ENCODE assay signal across 1 cellular context in the genomic region with DNA sequence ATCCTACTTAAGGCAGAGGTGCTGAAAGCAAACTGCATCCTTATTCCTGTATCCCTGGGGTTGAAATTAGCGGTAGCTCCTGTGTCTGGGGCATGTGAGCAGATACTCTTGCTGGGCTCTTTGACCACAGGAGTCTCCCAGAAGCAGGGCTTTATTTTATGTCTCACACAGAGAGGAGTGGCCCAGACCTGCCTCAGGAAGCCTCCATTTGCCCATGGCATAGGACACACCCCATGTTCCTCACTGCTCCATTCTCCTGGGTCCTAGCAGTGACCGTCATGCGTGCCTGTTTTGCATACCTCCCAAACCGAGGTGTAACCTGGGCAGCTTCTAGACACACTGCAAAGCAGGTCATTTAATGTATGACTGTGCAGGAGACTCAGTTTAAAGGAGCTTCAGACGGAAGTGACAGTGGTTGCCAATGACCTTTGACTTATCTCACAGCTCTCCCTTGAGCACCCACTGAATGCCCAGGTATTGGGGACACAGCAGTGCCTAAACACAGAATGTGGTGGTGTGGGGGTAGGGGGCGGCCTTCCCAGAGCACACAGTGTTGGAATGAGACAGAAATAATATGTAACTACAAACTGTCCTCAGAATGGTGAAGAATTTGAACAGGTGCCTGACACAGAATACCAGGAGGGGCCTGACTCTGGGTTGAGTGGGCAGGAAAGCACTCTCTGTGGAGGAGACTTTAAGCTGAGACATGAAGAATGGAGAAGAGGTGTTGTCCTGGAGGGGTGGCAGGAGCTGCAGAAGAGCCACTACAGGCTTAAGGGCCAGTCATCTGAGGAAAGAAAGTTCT.
TF ChIP-seq lines count a peak whose summit lies in the region.

No MANE protein-coding gene starts in this region.

TF ChIP-seq in GM23338, 12 proteins besides CTCF, POLR2A, EP300 and RAD21:
- TF ChIP-seq ZNF114 (CRISPR knock-in tag; IDR thresholded peaks at IDR 0.05) (no peak), NANOG (IDR thresholded peaks at IDR 0.05; ENCODE audit: borderline replicate concordance) (no peak), ZNF331 (CRISPR knock-in tag; IDR thresholded peaks at IDR 0.05; ENCODE audit: low read depth) (no peak), JUNB (IDR thresholded peaks at IDR 0.05; ENCODE audit: unreplicated experiment) (no peak), CREB1 (CRISPR knock-in tag; IDR thresholded peaks at IDR 0.05; ENCODE audit: low read depth) (no peak), EZH2phosphoT487 (IDR thresholded peaks at IDR 0.05; ENCODE audit: unreplicated experiment) (no peak), EZH2 (IDR thresholded peaks at IDR 0.05; ENCODE audit: low read depth, unreplicated experiment) (no peak), STAT1 (IDR thresholded peaks at IDR 0.05; ENCODE audit: unreplicated experiment) (no peak), ETS1 (IDR thresholded peaks at IDR 0.05) (no peak), POLR2AphosphoS5 (IDR thresholded peaks at IDR 0.05; ENCODE audit: low read depth) (no peak)
- TF ChIP-seq, protein P1, sequence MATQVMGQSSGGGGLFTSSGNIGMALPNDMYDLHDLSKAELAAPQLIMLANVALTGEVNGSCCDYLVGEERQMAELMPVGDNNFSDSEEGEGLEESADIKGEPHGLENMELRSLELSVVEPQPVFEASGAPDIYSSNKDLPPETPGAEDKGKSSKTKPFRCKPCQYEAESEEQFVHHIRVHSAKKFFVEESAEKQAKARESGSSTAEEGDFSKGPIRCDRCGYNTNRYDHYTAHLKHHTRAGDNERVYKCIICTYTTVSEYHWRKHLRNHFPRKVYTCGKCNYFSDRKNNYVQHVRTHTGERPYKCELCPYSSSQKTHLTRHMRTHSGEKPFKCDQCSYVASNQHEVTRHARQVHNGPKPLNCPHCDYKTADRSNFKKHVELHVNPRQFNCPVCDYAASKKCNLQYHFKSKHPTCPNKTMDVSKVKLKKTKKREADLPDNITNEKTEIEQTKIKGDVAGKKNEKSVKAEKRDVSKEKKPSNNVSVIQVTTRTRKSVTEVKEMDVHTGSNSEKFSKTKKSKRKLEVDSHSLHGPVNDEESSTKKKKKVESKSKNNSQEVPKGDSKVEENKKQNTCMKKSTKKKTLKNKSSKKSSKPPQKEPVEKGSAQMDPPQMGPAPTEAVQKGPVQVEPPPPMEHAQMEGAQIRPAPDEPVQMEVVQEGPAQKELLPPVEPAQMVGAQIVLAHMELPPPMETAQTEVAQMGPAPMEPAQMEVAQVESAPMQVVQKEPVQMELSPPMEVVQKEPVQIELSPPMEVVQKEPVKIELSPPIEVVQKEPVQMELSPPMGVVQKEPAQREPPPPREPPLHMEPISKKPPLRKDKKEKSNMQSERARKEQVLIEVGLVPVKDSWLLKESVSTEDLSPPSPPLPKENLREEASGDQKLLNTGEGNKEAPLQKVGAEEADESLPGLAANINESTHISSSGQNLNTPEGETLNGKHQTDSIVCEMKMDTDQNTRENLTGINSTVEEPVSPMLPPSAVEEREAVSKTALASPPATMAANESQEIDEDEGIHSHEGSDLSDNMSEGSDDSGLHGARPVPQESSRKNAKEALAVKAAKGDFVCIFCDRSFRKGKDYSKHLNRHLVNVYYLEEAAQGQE (IDR thresholded peaks at IDR 0.05; ENCODE audit: unreplicated experiment), result no peak
- TF ChIP-seq, protein P2, sequence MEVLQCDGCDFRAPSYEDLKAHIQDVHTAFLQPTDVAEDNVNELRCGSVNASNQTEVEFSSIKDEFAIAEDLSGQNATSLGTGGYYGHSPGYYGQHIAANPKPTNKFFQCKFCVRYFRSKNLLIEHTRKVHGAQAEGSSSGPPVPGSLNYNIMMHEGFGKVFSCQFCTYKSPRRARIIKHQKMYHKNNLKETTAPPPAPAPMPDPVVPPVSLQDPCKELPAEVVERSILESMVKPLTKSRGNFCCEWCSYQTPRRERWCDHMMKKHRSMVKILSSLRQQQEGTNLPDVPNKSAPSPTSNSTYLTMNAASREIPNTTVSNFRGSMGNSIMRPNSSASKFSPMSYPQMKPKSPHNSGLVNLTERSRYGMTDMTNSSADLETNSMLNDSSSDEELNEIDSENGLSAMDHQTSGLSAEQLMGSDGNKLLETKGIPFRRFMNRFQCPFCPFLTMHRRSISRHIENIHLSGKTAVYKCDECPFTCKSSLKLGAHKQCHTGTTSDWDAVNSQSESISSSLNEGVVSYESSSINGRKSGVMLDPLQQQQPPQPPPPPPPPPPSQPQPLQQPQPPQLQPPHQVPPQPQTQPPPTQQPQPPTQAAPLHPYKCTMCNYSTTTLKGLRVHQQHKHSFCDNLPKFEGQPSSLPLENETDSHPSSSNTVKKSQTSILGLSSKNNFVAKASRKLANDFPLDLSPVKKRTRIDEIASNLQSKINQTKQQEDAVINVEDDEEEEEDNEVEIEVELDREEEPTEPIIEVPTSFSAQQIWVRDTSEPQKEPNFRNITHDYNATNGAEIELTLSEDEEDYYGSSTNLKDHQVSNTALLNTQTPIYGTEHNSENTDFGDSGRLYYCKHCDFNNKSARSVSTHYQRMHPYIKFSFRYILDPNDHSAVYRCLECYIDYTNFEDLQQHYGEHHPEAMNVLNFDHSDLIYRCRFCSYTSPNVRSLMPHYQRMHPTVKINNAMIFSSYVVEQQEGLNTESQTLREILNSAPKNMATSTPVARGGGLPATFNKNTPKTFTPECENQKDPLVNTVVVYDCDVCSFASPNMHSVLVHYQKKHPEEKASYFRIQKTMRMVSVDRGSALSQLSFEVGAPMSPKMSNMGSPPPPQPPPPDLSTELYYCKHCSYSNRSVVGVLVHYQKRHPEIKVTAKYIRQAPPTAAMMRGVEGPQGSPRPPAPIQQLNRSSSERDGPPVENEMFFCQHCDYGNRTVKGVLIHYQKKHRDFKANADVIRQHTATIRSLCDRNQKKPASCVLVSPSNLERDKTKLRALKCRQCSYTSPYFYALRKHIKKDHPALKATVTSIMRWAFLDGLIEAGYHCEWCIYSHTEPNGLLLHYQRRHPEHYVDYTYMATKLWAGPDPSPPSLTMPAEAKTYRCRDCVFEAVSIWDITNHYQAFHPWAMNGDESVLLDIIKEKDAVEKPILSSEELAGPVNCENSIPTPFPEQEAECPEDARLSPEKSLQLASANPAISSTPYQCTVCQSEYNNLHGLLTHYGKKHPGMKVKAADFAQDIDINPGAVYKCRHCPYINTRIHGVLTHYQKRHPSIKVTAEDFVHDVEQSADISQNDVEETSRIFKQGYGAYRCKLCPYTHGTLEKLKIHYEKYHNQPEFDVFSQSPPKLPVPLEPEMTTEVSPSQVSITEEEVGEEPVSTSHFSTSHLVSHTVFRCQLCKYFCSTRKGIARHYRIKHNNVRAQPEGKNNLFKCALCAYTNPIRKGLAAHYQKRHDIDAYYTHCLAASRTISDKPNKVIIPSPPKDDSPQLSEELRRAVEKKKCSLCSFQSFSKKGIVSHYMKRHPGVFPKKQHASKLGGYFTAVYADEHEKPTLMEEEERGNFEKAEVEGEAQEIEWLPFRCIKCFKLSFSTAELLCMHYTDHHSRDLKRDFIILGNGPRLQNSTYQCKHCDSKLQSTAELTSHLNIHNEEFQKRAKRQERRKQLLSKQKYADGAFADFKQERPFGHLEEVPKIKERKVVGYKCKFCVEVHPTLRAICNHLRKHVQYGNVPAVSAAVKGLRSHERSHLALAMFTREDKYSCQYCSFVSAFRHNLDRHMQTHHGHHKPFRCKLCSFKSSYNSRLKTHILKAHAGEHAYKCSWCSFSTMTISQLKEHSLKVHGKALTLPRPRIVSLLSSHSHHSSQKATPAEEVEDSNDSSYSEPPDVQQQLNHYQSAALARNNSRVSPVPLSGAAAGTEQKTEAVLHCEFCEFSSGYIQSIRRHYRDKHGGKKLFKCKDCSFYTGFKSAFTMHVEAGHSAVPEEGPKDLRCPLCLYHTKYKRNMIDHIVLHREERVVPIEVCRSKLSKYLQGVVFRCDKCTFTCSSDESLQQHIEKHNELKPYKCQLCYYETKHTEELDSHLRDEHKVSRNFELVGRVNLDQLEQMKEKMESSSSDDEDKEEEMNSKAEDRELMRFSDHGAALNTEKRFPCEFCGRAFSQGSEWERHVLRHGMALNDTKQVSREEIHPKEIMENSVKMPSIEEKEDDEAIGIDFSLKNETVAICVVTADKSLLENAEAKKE (CRISPR knock-in tag; IDR thresholded peaks at IDR 0.05), result no peak
